Comparison of ENCODE assay signal across 10 cellular contexts in genomic region chr2:65316072-65316471, GRCh38.
DNase-seq lines count a peak whose midpoint lies in the region; ATAC-seq and TF ChIP-seq lines count a peak whose summit lies in the region.
"Had no signal": no experiment of that assay in that cellular context is flagged by ENCODE, and none has a peak within 500 bp of the region (broad histone marks: within the 10 kb centered on the region; RNA-seq: fewer than 3 reads in every experiment).

No MANE protein-coding gene starts in this region.

- H3K9me3 ChIP-seq in left lung: no peaks in the 10 kb centered on the region

- intact Hi-C loops in dorsolateral prefrontal cortex (cut with DNase I) (no loop called here), left lung (cut with DNase I) (no loop called here)

- peaks cover 0 to 16% of the 10 kb centered on the region in 2 donors for H3K4me1 ChIP-seq in left lung

- ATAC-seq in left lung (peak; percentile 67), HG02981 (IDR thresholded peaks at IDR 0.05; ENCODE audit: unreplicated experiment) (no peak)
- ATAC-seq: naive thymus-derived CD8-positive, alpha-beta T cell had no signal

- H3K27ac ChIP-seq in dorsolateral prefrontal cortex (peak overlapping the region in 38 of 59 donors; percentile 0 to 80 (median 38)), left lung (peak overlapping the region in 1 of 2 donors; percentile 3), temporal lobe (ENCODE audit: low read depth, low read length) (peak overlapping the region; percentile 41)

- H3K36me3 ChIP-seq in left lung: peaks cover 0 to 54% of the 10 kb centered on the region in 2 donors

- no peak overlapping the region for H3K4me3 ChIP-seq in LNCaP clone FGC (ENCODE audit: low read depth, low read length)
- H3K4me3 ChIP-seq in dorsolateral prefrontal cortex: no peak overlapping the region
- H3K4me3 ChIP-seq in left lung: no peak overlapping the region

- no peaks in the 10 kb centered on the region for H3K27me3 ChIP-seq in dorsolateral prefrontal cortex
- H3K27me3 ChIP-seq in left lung: no peaks in the 10 kb centered on the region

- DNase-seq in LNCaP clone FGC (ENCODE audit: low read depth): peak; percentile 77
- no peak for DNase-seq in dorsolateral prefrontal cortex
- peak in 1 of 2 donors; percentile 55 for DNase-seq in left lung
- DNase-seq in NCI-H2227 (lab: John Stamatoyannopoulos, UW; ENCODE audit: unreplicated experiment): no peak
- DNase-seq in amniotic stem cell (lab: John Stamatoyannopoulos, UW): no peak
- no peak for DNase-seq in cerebellar nuclear complex (lab: John Stamatoyannopoulos, UW)
- DNase-seq: naive thymus-derived CD8-positive, alpha-beta T cell; NCI-H1048 had no signal

- TF ChIP-seq CTCF in LNCaP clone FGC (IDR thresholded peaks at IDR 0.05; ENCODE audit: control insufficient read depth, extremely low read depth, insufficient read depth) (no peak), dorsolateral prefrontal cortex (IDR thresholded peaks at IDR 0.05 in 54 of 56, conservative IDR thresholded peaks at IDR 0.05 in 2 of 56; ENCODE audit: low read depth in 1 of 56, partially characterized antibody in 56 of 56) (no peak), left lung (IDR thresholded peaks at IDR 0.05) (no peak)
